8 cellular contexts compared by ENCODE assay signal in the genomic region with DNA sequence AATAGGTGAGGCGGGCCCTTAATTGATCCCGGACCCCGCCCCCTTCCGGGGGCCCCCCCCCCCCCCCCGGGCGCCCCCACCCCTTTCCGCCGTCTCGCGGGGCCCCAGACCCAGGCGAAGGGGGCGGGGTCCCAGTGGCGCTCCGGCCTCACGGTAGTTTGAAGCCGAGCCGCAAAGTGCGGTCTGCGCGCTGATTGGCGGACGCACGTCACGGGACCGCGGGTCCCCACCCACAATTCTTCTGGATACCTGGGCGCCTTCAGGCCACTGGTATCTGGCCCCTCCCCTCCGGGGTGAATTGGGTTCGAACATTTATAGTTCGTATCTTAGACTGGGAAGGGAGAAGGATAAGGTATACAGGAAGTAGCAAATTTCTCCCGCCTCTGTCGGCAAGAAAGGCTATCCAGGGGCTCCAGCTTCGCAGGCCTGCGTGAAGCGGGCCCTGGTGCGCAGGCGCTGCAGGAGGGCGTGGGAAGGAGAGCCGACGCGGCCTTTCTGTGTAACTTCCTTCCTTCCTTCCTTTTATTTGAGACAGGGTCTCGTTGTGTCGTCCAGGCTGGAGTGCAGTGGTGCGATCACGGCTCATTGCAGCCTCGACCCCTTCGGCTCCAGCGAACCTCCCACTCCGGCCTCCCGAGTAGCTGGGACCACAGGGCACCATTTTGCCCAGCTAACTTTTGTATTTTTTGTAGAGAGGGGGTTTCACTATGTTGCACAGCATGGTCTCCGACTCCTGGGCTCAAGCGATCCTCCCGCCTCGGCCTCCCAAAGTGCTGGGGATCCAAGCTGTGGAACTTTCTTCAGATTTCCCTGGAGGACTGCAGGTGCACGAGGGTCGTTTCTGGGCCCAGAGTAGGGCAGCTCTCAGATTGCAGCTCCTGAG. TPM values are rescaled to one million over a fixed set of nuclear protein-coding genes. Genes with fewer than 3 reads are reported as not detected.
DNase-seq lines count a peak whose midpoint lies in the region; ATAC-seq and TF ChIP-seq lines count a peak whose summit lies in the region.

No MANE protein-coding gene starts in this region.

- H3K4me3 ChIP-seq in AG04450 (ENCODE audit: low read depth, low read length) (peak overlapping the region; percentile 61), WI38 (ENCODE audit: low read depth, low read length) (peak overlapping the region; percentile 55), cardiac fibroblast (replicated peaks in 1 of 2; ENCODE audit: low read depth in 2 of 2, low read length in 2 of 2) (peak overlapping the region; percentile 56 to 58)

- peaks cover 8% of the 10 kb centered on the region; the same call in 1 of the 2 replicates for H3K9me3 ChIP-seq in AG04450 (ENCODE audit: control insufficient read depth, insufficient read depth, low read length)

- peak overlapping the region; percentile 93 to 96 (median 95) for H3K4me3 Mint-ChIP-seq in immature natural killer cell

- H3K9me3 Mint-ChIP-seq in immature natural killer cell, result no peaks in the 10 kb centered on the region

- ATAC-seq in GM18909 (IDR thresholded peaks at IDR 0.05; ENCODE audit: poor library complexity, unreplicated experiment) (peak; percentile 91), HG03159 (IDR thresholded peaks at IDR 0.05; ENCODE audit: unreplicated experiment) (peak; percentile 91)

- TF ChIP-seq CTCF in AG04450 (IDR thresholded peaks at IDR 0.05; ENCODE audit: low read depth, low read length) (no peak), WI38 (IDR thresholded peaks at IDR 0.05; ENCODE audit: low read depth, low read length) (no peak), cardiac fibroblast (IDR thresholded peaks at IDR 0.05; ENCODE audit: low read depth, low read length) (no peak)

- H3K27ac Mint-ChIP-seq in immature natural killer cell, result peak overlapping the region; percentile 93 to 97 (median 96)

- CTCF ChIA-PET in AG04450 (lab: Charles Lee), result interaction anchor here (0.9 kb wide), 1 partner anchor 38 kb away, joined by 4 read pairs; no protein-coding TSS in a partner anchor

- POLR2A ChIA-PET in AG04450 (lab: Yijun Ruan, JAX), result interaction anchor here (0.6 to 1.7 kb wide), 3 partner anchors 29 to 31 kb away, joined by 4 to 7 read pairs (median 4); a partner anchor contains a TSS

- DNase-seq in AG04450 (ENCODE audit: low read depth, low spot score) (peak; percentile 82), NCI-H2227 (lab: John Stamatoyannopoulos, UW; ENCODE audit: unreplicated experiment) (peak; percentile 99), cardiac fibroblast (ENCODE audit: low read depth in 2 of 2) (peak; percentile 93 to 96), immature natural killer cell (peak; percentile 95 to 96 (median 95)), smooth muscle cell of the brain vasculature (ENCODE audit: low read depth, low spot score) (peak; percentile 89)

- peaks cover 35 to 50% of the 10 kb centered on the region in 2 donors for H3K4me1 Mint-ChIP-seq in immature natural killer cell

- no peaks in the 10 kb centered on the region for H3K27me3 ChIP-seq in AG04450 (ENCODE audit: control insufficient read depth, insufficient read depth, low read length)

- H3K27me3 Mint-ChIP-seq in immature natural killer cell (ENCODE audit: low read depth in 3 of 3), result peaks cover 9 to 30% (median 13%) of the 10 kb centered on the region in 3 donors

- peaks cover 7 to 9% (median 8%) of the 10 kb centered on the region in 3 donors for H3K36me3 Mint-ChIP-seq in immature natural killer cell

- peak overlapping the region; percentile 23 for H3K27ac ChIP-seq in AG04450 (ENCODE audit: low read depth, low read length)

RNA-seq across cellular contexts. Expression of gene HMGN1, which starts 0.6 kb away (rescaled TPM):
- polyA plus RNA-seq in AG04450 (2011; rRNA removed) (232 and 288 TPM in 2 replicates), immature natural killer cell (100 to 1,000 TPM; 191 to 322 (median 247) TPM)
- 36.7 and 70.9 TPM in 2 replicates for polyA minus RNA-seq in AG04450 (2011; rRNA and poly(A)+ RNA removed)

RNA-seq across cellular contexts. Expression of gene BRWD1, which starts 36.0 kb away (rescaled TPM):
- 13.7 and 19.7 TPM in 2 replicates for polyA plus RNA-seq in AG04450 (2011; rRNA removed)
- polyA minus RNA-seq in AG04450 (2011; rRNA and poly(A)+ RNA removed), result 28.8 and 57.4 TPM in 2 replicates
- 10 to 100 TPM; 28.3 to 73.3 (median 34.1) TPM for polyA plus RNA-seq in immature natural killer cell

Comparison
In these comparisons a context has a peak if more than half of its experiments do, and no peak if none do; other contexts are left out.
1. Peak in every context shown above with its lines: DNase-seq, ATAC-seq, H3K4me3 ChIP-seq and H3K27ac ChIP-seq.